16 cellular contexts compared by ENCODE assay signal in the genomic region with DNA sequence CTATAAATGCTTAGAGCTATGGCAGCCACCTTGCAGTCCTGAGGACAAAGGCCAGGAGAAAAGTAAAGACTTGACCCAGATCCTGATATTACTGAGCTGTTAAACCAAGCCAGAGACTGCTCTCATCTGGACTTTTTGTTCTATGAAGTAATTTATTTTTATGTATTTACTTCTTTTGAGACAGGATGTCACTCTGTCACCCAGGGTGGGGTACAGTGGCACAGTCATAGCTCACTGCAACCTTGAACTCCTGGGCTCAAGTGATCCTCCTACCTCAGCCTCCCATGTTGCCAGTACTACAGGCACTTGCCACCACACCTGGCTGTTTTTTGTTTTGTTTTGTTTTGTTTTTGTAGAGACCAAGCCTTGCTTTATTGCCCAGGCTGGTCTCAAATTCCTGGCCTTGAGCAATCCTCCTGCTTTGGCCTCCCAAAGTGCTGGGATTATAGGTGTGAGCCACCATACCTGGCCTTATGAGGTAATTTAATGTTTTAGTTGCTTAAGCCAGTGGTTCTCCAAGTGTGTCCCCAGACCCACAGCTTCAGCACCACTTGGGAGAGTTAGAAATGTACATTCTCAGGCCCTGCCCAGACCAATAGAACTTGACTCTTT.
DNase-seq lines count a peak whose midpoint lies in the region; ATAC-seq and TF ChIP-seq lines count a peak whose summit lies in the region.
"Had no signal": no experiment of that assay in that cellular context is flagged by ENCODE, and none has a peak within 500 bp of the region (broad histone marks: within the 10 kb centered on the region; RNA-seq: fewer than 3 reads in every experiment).

No MANE protein-coding gene starts in this region.

- no peak overlapping the region for H2AK5ac ChIP-seq in mesenchymal stem cell (ENCODE audit: low read length, severe bottlenecking)

- no peaks in the 10 kb centered on the region for H3K36me3 ChIP-seq in Panc1 (ENCODE audit: control insufficient read depth, insufficient read depth, low read length)
- no peaks in the 10 kb centered on the region for H3K36me3 ChIP-seq in mesenchymal stem cell (ENCODE audit: control insufficient read depth in 1 of 2, insufficient read depth in 2 of 2, low read depth in 1 of 2, low read length in 2 of 2)
- H3K36me3 ChIP-seq in transverse colon = no peaks in the 10 kb centered on the region
- H3K36me3 ChIP-seq: BLaER1 had no signal

- H3K79me1 ChIP-seq in mesenchymal stem cell (replicated peaks; ENCODE audit: low read length, poor library complexity, severe bottlenecking) = no peaks in the 10 kb centered on the region

- no peak for TF ChIP-seq EP300 in transverse colon (IDR thresholded peaks at IDR 0.05; ENCODE audit: low read depth)

- in situ Hi-C loops in Panc1 (cut with HindIII; ENCODE audit: low pct_unique_long_range_greater_than_20kb, low sequenced_read_pairs) (no loop called here), transverse colon (cut with MboI; ENCODE audit: low pct_ligation_motif_present in 1 of 4, low pct_unique_long_range_greater_than_20kb in 1 of 4, low sequenced_read_pairs in 3 of 4) (no loop called here)

- no peak overlapping the region for H2BK15ac ChIP-seq in mesenchymal stem cell (ENCODE audit: low read depth, poor library complexity, severe bottlenecking)

- TF ChIP-seq POLR2A in transverse colon (IDR thresholded peaks at IDR 0.05) = no peak

- H3K27ac ChIP-seq in Panc1 (ENCODE audit: low read length) (peak overlapping the region; percentile 73; the same call in 1 of the 2 replicates), mesenchymal stem cell (ENCODE audit: low read length, poor library complexity, severe bottlenecking) (no peak overlapping the region), transverse colon (peak overlapping the region in 1 of 4 donors; percentile 47)
- H3K27ac ChIP-seq: BLaER1 had no signal

- no peak overlapping the region for H4K91ac ChIP-seq in mesenchymal stem cell (ENCODE audit: low read length)

- H3K27ac Mint-ChIP-seq in HFFc6 = peak overlapping the region; percentile 16; the same call in 1 of the 2 replicates
- H3K27ac Mint-ChIP-seq: CD4-positive, alpha-beta memory T cell had no signal

- TF ChIP-seq CTCF in HFFc6 (IDR thresholded peaks at IDR 0.05) (no peak), Panc1 (IDR thresholded peaks at IDR 0.05) (no peak), transverse colon (IDR thresholded peaks at IDR 0.05) (no peak)

- H3K4me3 ChIP-seq in Panc1 (ENCODE audit: low read depth in 2 of 2, low read length in 2 of 2) (no peak overlapping the region), mesenchymal stem cell (ENCODE audit: insufficient read depth in 1 of 2, low read depth in 1 of 2, low read length in 2 of 2) (no peak overlapping the region), transverse colon (no peak overlapping the region)
- H3K4me3 ChIP-seq: BLaER1, GM12878 had no signal

- no peak for ATAC-seq in Panc1
- ATAC-seq in GM21576 (IDR thresholded peaks at IDR 0.05; ENCODE audit: unreplicated experiment) = no peak
- ATAC-seq in HG03045 (IDR thresholded peaks at IDR 0.05; ENCODE audit: unreplicated experiment) = no peak
- ATAC-seq: GM12878 had no signal

- H3K4me1 Mint-ChIP-seq in HFFc6 (ENCODE audit: low read depth) = peaks cover 85% of the 10 kb centered on the region
- H3K4me1 Mint-ChIP-seq: CD14-positive monocyte had no signal

- no peak overlapping the region for H3K4me3 Mint-ChIP-seq in HFFc6
- H3K4me3 Mint-ChIP-seq: CD14-positive monocyte; CD4-positive, alpha-beta memory T cell; H9 had no signal

- peaks cover 2% of the 10 kb centered on the region; the same call in 1 of the 2 replicates for H3K27me3 Mint-ChIP-seq in HFFc6 (ENCODE audit: insufficient read depth)

- H3K27me3 ChIP-seq in Panc1 (ENCODE audit: control insufficient read depth, insufficient read depth, low read length) (no peaks in the 10 kb centered on the region), mesenchymal stem cell (ENCODE audit: control insufficient read depth in 1 of 2, insufficient read depth in 1 of 2, low read length in 2 of 2) (no peaks in the 10 kb centered on the region), transverse colon (no peaks in the 10 kb centered on the region)
- H3K27me3 ChIP-seq: BLaER1 had no signal

- no peak overlapping the region for H3K4ac ChIP-seq in mesenchymal stem cell (ENCODE audit: low read depth in 1 of 2, low read length in 2 of 2)

- no peak overlapping the region for H3K4me2 ChIP-seq in mesenchymal stem cell (ENCODE audit: low read length, poor library complexity, severe bottlenecking)

- BruUV-seq in Panc1 (replicated peaks; lab: Mats Ljungman, UMichigan) = no TSS peak

- no peaks in the 10 kb centered on the region for H3K36me3 Mint-ChIP-seq in HFFc6 (ENCODE audit: low read depth)
- H3K36me3 Mint-ChIP-seq: CD14-positive monocyte; CD4-positive, alpha-beta memory T cell had no signal

- POLR2A ChIA-PET in Panc1 (lab: Charles Lee) = interaction anchor here (0.7 kb wide), 1 partner anchor 411 kb away, joined by 3 read pairs; no protein-coding TSS in a partner anchor

- peaks cover 26% of the 10 kb centered on the region for H3K4me1 ChIP-seq in Panc1 (ENCODE audit: control insufficient read depth, insufficient read depth, low read length)
- no peaks in the 10 kb centered on the region for H3K4me1 ChIP-seq in mesenchymal stem cell (ENCODE audit: control insufficient read depth, insufficient read depth, low read depth, low read length)
- peaks cover 0 to 31% (median 7%) of the 10 kb centered on the region in 4 donors for H3K4me1 ChIP-seq in transverse colon

- no peaks in the 10 kb centered on the region for H3K9me3 Mint-ChIP-seq in HFFc6
- H3K9me3 Mint-ChIP-seq: H9 had no signal

- H2AFZ ChIP-seq in mesenchymal stem cell (ENCODE audit: low read depth, low read length) = no peak overlapping the region

- no peak overlapping the region for H4K8ac ChIP-seq in mesenchymal stem cell (ENCODE audit: low read length)

- CTCF ChIA-PET in Panc1 (lab: Charles Lee) = no interaction called here

- no peaks in the 10 kb centered on the region for H3K9me3 ChIP-seq in Panc1 (ENCODE audit: control insufficient read depth, insufficient read depth, low read depth, low read length)
- H3K9me3 ChIP-seq in mesenchymal stem cell (ENCODE audit: control insufficient read depth, low read length) = no peaks in the 10 kb centered on the region
- H3K9me3 ChIP-seq in transverse colon = no peaks in the 10 kb centered on the region
- H3K9me3 ChIP-seq: BLaER1 had no signal

- no peak overlapping the region for H3K23ac ChIP-seq in mesenchymal stem cell (ENCODE audit: low read length in 2 of 2)

- DNase-seq in HFFc6 (no peak), Panc1 (ENCODE audit: low read depth, low spot score) (no peak), mesenchymal stem cell (no peak), transverse colon (peak; percentile 30), DMS 273 (lab: John Stamatoyannopoulos, UW; ENCODE audit: unreplicated experiment) (no peak)
- DNase-seq: 8988T; CD4-positive, alpha-beta memory T cell; DMS53; DND-41; EL; H9 had no signal

- no peak overlapping the region for H2BK120ac ChIP-seq in mesenchymal stem cell (ENCODE audit: low read depth, low read length)

- peak overlapping the region in 1 of 2 experiments; percentile 80 for H3K14ac ChIP-seq in mesenchymal stem cell (ENCODE audit: low read length in 2 of 2)

- peak overlapping the region; percentile 15 for H3K9ac ChIP-seq in mesenchymal stem cell (ENCODE audit: low read length)
- H3K9ac ChIP-seq: BLaER1 had no signal

- H3K18ac ChIP-seq in mesenchymal stem cell (ENCODE audit: low read depth in 1 of 2, low read length in 2 of 2) = peak overlapping the region in 1 of 2 experiments; percentile 30

- intact Hi-C loops in Panc1 (cut with micrococcal nuclease; ENCODE audit: unreplicated experiment) (no loop called here), transverse colon (cut with DNase I; ENCODE audit: low total_unique reads) (no loop called here)

- no peak overlapping the region for H2BK5ac ChIP-seq in mesenchymal stem cell (ENCODE audit: low read depth, low read length, poor library complexity, severe bottlenecking)

- H2BK12ac ChIP-seq in mesenchymal stem cell (ENCODE audit: low read length in 2 of 2) = peak overlapping the region in 1 of 2 experiments; percentile 41
